ENCODE assay signal across 20 cellular contexts in genomic region chr11:85950317-85951048, GRCh38.
"Had no signal": no experiment of that assay in that cellular context is flagged by ENCODE, and none has a peak within 500 bp of the region (broad histone marks: within the 10 kb centered on the region; RNA-seq: fewer than 3 reads in every experiment).

No MANE protein-coding gene starts in this region.

- H3K9me3 ChIP-seq: right atrium auricular region, suprapubic skin, upper lobe of left lung had no signal

- H3K27me3 Mint-ChIP-seq: activated CD4-positive, alpha-beta T cell treated with anti-CD3 and anti-CD28 coated beads, Interleukin-2, amount 10 ng/mL, durations not matched to agents 7 days and 5 days; progenitor cell of endocrine pancreas had no signal

- H3K27ac Mint-ChIP-seq: activated CD4-positive, alpha-beta T cell treated with anti-CD3 and anti-CD28 coated beads, Interleukin-2, amount 10 ng/mL, durations not matched to agents 7 days and 5 days; nephron progenitor cell; progenitor cell of endocrine pancreas; T-helper 2 cell treated with Interferon-gamma antibody and Interleukin-4, amounts not matched to agents 5 μg/mL and 100 μg/mL, for 36 hours had no signal

- H3K4me3 ChIP-seq: right atrium auricular region, suprapubic skin, upper lobe of left lung had no signal

- DNase-seq: activated CD4-positive, alpha-beta T cell treated with anti-CD3 and anti-CD28 coated beads, Interleukin-2, amount 10 ng/mL, durations not matched to agents 7 days and 5 days; activated CD4-positive, CD25-positive, alpha-beta regulatory T cell; activated gamma-delta T cell; anterior cingulate cortex; brain microvascular endothelial cell; cerebellar nuclear complex; effector memory CD4-positive, alpha-beta T cell; foreskin melanocyte; left ventricle myocardium superior; mesendoderm; nephron progenitor cell; stimulated activated CD4-positive, alpha-beta T cell treated with anti-CD3 and anti-CD28 coated beads, Interleukin-15, amount 100 ng/mL, for 24 hours; stimulated activated CD4-positive, alpha-beta T cell treated with anti-CD3 and anti-CD28 coated beads, Interleukin-4, amount 100 ng/mL, for 1 hour; stimulated activated naive CD4-positive, alpha-beta T cell; upper lobe of left lung had no signal

- ATAC-seq: activated naive CD4-positive, alpha-beta T cell treated with anti-CD3 and anti-CD28 coated beads, Interleukin-2, amount 50 U/mL, for 72 hours; left ventricle myocardium superior had no signal

- H3K27me3 ChIP-seq: brain microvascular endothelial cell, right atrium auricular region, suprapubic skin, upper lobe of left lung had no signal

- H3K36me3 ChIP-seq: right atrium auricular region had no signal

- H3K4me3 Mint-ChIP-seq: activated CD4-positive, alpha-beta T cell treated with anti-CD3 and anti-CD28 coated beads, Interleukin-2, amount 10 ng/mL, durations not matched to agents 7 days and 5 days; nephron progenitor cell; T-helper 2 cell treated with Interferon-gamma antibody and Interleukin-4, amounts not matched to agents 5 μg/mL and 100 μg/mL, for 36 hours had no signal

- H3K27ac ChIP-seq: brain microvascular endothelial cell, right atrium auricular region, suprapubic skin, upper lobe of left lung had no signal
